ENCODE assay signal across 12 cellular contexts in the genomic region with DNA sequence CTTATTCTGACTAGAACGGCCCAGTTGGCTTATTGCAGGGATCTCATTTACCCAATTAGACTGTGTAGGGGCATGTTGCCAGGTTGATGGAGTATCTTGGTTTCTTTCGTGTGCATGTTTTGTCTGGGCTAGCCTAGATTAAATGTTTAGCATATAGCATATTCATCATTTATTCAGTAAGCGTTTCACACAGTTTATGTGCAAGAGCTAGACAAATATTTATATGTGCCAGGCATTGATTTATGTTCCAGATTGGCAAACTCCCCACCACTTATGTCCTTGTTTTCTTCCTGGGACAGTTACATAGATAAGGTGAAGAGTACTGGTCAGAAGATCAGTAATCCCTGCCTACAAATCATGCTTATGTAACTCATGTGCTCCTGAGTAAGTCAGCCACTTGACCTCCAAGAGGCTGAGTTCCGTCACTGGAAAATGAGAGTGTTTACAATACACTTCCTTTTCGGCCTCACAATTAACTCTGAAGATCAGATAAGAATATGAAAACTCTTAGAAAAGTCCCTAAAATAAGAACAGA. TPM values are rescaled to one million over a fixed set of nuclear protein-coding genes. Genes with fewer than 3 reads are reported as not detected.
A peak's percentile ranks its signal among the peaks of the same experiment; 100 is the strongest.
DNase-seq lines count a peak whose midpoint lies in the region; ATAC-seq and TF ChIP-seq lines count a peak whose summit lies in the region.
"Had no signal": no experiment of that assay in that cellular context is flagged by ENCODE, and none has a peak within 500 bp of the region (broad histone marks: within the 10 kb centered on the region; RNA-seq: fewer than 3 reads in every experiment).

No MANE protein-coding gene starts in this region.

- H3K36me3 Mint-ChIP-seq in brain, result peaks cover 65% of the 10 kb centered on the region

- H3K4me3 Mint-ChIP-seq in brain, result no peak overlapping the region

- H3K9me3 Mint-ChIP-seq in brain, result no peaks in the 10 kb centered on the region

- no peaks in the 10 kb centered on the region for H3K4me1 Mint-ChIP-seq in brain

- no peaks in the 10 kb centered on the region for H3K27me3 Mint-ChIP-seq in brain

- H3K4me3 ChIP-seq in uterus, result no peak overlapping the region

- DNase-seq in Right ventricle myocardium superior, result no peak
- DNase-seq in cardiac septum (ENCODE audit: low spot score), result no peak
- no peak for DNase-seq in left lobe of liver (ENCODE audit: low spot score)
- peak in 1 of 2 donors; percentile 53 for DNase-seq in uterus
- DNase-seq in NK-92 treated with Interleukin-12 subunit alpha and Interleukin-12 subunit beta, amount 100 ng/mL, for 24 hours (lab: John Stamatoyannopoulos, UW), result no peak
- no peak for DNase-seq in activated effector memory CD4-positive, alpha-beta T cell treated with anti-CD3 and anti-CD28 coated beads, Interleukin-2, amount 50 U/mL, for 16 hours
- DNase-seq: MV-4-11, NCI-H526 treated with DMSO at 0.1 percent for 48 hours, posterior cingulate gyrus had no signal

- H3K4me1 ChIP-seq in uterus, result no peaks in the 10 kb centered on the region

- no peak for TF ChIP-seq POLR2A in uterus (IDR thresholded peaks at IDR 0.05)

- H3K27ac Mint-ChIP-seq in brain, result peak overlapping the region in 3 of 5 experiments; percentile 37 to 62 (median 42)

- no peak for TF ChIP-seq CTCF in brain (conservative IDR thresholded peaks at IDR 0.05)
- no peak for TF ChIP-seq CTCF in uterus (IDR thresholded peaks at IDR 0.05)

- peak overlapping the region; percentile 59 to 74 for H3K27ac ChIP-seq in uterus
- H3K27ac ChIP-seq: HL-60 had no signal

- ATAC-seq in Right ventricle myocardium superior (ENCODE audit: poor library complexity) (peak; percentile 75), left lobe of liver (peak; percentile 93), HG03139 (IDR thresholded peaks at IDR 0.05; ENCODE audit: unreplicated experiment) (no peak)

- no peaks in the 10 kb centered on the region for H3K27me3 ChIP-seq in uterus

- intact Hi-C loops in Right ventricle myocardium superior (cut with DNase I) (no loop called here), cardiac septum (cut with DNase I) (no loop called here), uterus (cut with DNase I; ENCODE audit: low total_unique reads) (no loop called here)

- H3K9me3 ChIP-seq in uterus, result no peaks in the 10 kb centered on the region

- no peaks in the 10 kb centered on the region for H3K36me3 ChIP-seq in uterus

RNA-seq across cellular contexts. Expression of a gene that starts 57.2 kb away (rescaled TPM):
- 19.4 TPM for total RNA-seq in Right ventricle myocardium superior
- 26.1 TPM for total RNA-seq in cardiac septum
- 31.5 TPM for polyA plus RNA-seq in brain (ENCODE audit: insufficient read depth, low read depth, low replicate concordance)
- total RNA-seq in left lobe of liver, result 30.1 TPM
- total RNA-seq in uterus, result 100 to 1,000 TPM in 2 of 4 donors, 10 to 100 TPM in 2; 25.4 to 137 (median 75.9) TPM
